Comparison of ENCODE assay signal across 7 cellular contexts in the genomic region with DNA sequence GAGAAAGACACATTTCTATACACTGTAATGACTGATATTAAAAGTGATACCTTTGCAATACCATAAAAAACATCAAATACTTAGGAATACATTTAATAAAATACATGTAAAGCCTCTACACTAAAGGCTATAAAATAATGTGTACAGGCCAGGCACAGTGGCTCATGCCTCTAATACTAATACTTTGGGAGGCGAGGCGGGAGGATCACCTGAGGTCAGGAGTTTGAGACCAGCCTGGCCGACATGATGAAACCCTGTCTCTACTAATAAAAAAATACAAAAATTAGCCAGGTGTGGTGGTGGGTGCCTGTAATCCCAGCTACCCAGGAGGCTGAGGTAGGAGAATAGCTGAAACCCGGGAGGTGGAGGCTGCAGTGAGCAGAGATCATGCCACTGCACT. TPM values are rescaled to one million over a fixed set of nuclear protein-coding genes. Genes with fewer than 3 reads are reported as not detected.
DNase-seq lines count a peak whose midpoint lies in the region; ATAC-seq and TF ChIP-seq lines count a peak whose summit lies in the region.
"Not testable (repeated sequence)": the region's sequence is repeated elsewhere in the genome, so short reads cannot be mapped to it uniquely, and the experiment has no call there.

No MANE protein-coding gene starts in this region.

- peaks cover 17% of the 10 kb centered on the region; the same call in 1 of the 2 replicates for H3F3A ChIP-seq in PC-9 (ENCODE audit: insufficient read depth, low read depth)

- not testable (repeated sequence) for H3K4me3 ChIP-seq in PC-9, sigmoid colon, upper lobe of right lung

- not testable (repeated sequence) for H3K27me3 ChIP-seq in PC-9 (ENCODE audit: insufficient read depth, low read depth); sigmoid colon; upper lobe of right lung

- BruUV-seq in PC-9 (replicated peaks; lab: Mats Ljungman, UMichigan): not testable (repeated sequence)

- H3K36me3 ChIP-seq in PC-9 (ENCODE audit: low read depth); sigmoid colon; upper lobe of right lung: not testable (repeated sequence)

- not testable (repeated sequence) for H4K20me1 ChIP-seq in PC-9 (ENCODE audit: insufficient read depth)

- not testable (repeated sequence) for H2AFZ ChIP-seq in PC-9

- not testable (repeated sequence) for H3K79me2 ChIP-seq in PC-9 (ENCODE audit: low read depth)

- H3K9me3 ChIP-seq in PC-9 (ENCODE audit: insufficient read depth, low read depth); sigmoid colon; upper lobe of right lung: not testable (repeated sequence)

- not testable (repeated sequence) for H3K4me2 ChIP-seq in PC-9

- H3K4me1 ChIP-seq in PC-9 (replicated peaks; ENCODE audit: insufficient read depth): peaks cover 26% of the 10 kb centered on the region
- H3K4me1 ChIP-seq in sigmoid colon, upper lobe of right lung: not testable (repeated sequence)

- intact Hi-C loops in PC-9 (cut with micrococcal nuclease; ENCODE audit: unreplicated experiment): loop anchor here (10.0 kb wide), 2 partner anchors 73 to 113 kb away; no protein-coding TSS in a partner anchor
- intact Hi-C loops in sigmoid colon (cut with DNase I); upper lobe of right lung (cut with DNase I): not testable (repeated sequence)

- not testable (repeated sequence) for H3K9me2 ChIP-seq in PC-9 (ENCODE audit: insufficient read depth)

- ATAC-seq in left lobe of liver, upper lobe of right lung: not testable (repeated sequence)

- TF ChIP-seq CTCF in PC-9 (conservative IDR thresholded peaks at IDR 0.05); sigmoid colon (IDR thresholded peaks at IDR 0.05); upper lobe of right lung (IDR thresholded peaks at IDR 0.05): not testable (repeated sequence)

- not testable (repeated sequence) for TF ChIP-seq EP300 in sigmoid colon (IDR thresholded peaks at IDR 0.05)

- POLR2A ChIA-PET in PC-9 (lab: Charles Lee; ENCODE audit: unreplicated experiment): not testable (repeated sequence)

- peak overlapping the region; percentile 47 for H3K27ac ChIP-seq in PC-9
- H3K27ac ChIP-seq in sigmoid colon, upper lobe of right lung: not testable (repeated sequence)

- CTCF ChIA-PET in PC-9 (lab: Charles Lee): not testable (repeated sequence)

- TF ChIP-seq POLR2A in sigmoid colon (IDR thresholded peaks at IDR 0.05): not testable (repeated sequence)

- not testable (repeated sequence) for DNase-seq in PC-9
- DNase-seq in activated CD4-positive, CD25-positive, alpha-beta regulatory T cell treated with anti-CD3 and anti-CD28 coated beads, Interleukin-2, amount 50 U/mL, for 72 hours: peak; percentile 2
- DNase-seq in activated effector memory CD4-positive, alpha-beta T cell treated with anti-CD3 and anti-CD28 coated beads, Interleukin-2, amount 50 U/mL, for 16 hours: peak; percentile 21
- DNase-seq in left lobe of liver (ENCODE audit: low spot score): peak; percentile 5
- DNase-seq in mesenteric fat pad (ENCODE audit: low spot score): peak; percentile 28
- DNase-seq in sigmoid colon: peak; percentile 3
- peak; percentile 2 for DNase-seq in upper lobe of right lung

- 89 to 93% methylated on average over 4 of the region's 4 CpGs for WGBS in sigmoid colon, 2 donors

RNA-seq across cellular contexts. Expression of a gene that starts 59.8 kb away (rescaled TPM):
- total RNA-seq in PC-9 (2021) (25.0 and 25.1 TPM in 2 replicates), left lobe of liver (5.1 TPM), mesenteric fat pad (29.6 TPM), sigmoid colon (10 to 100 TPM; 16.1 to 25.7 (median 20.5) TPM), upper lobe of right lung (18.4 TPM)
- 10 to 100 TPM in 1 of 3 donors, 1 to 10 TPM in 2; 8.3 to 13.6 (median 8.4) TPM for polyA plus RNA-seq in sigmoid colon
